13 cellular contexts compared by ENCODE assay signal in genomic region chr12:6774557-6775062, GRCh38. TPM values are rescaled to one million over a fixed set of nuclear protein-coding genes. Genes with fewer than 3 reads are reported as not detected.
DNase-seq lines count a peak whose midpoint lies in the region; ATAC-seq and TF ChIP-seq lines count a peak whose summit lies in the region.
"Had no signal": no experiment of that assay in that cellular context is flagged by ENCODE, and none has a peak within 500 bp of the region (broad histone marks: within the 10 kb centered on the region; RNA-seq: fewer than 3 reads in every experiment).

No MANE protein-coding gene starts in this region.

- intact Hi-C loops in activated T-helper 1 cell treated with anti-CD3 and anti-CD28 coated beads, Interleukin-12 subunit alpha, Interleukin-12 subunit beta, Interleukin-2, Interleukin-4 antibody, amounts not matched to agents 30 ng/mL and 10 ng/mL and 1 ng/mL, durations not matched to agents 14 hours and 24 hours and 36 hours (cut with micrococcal nuclease), result loop anchor here (5.0 kb wide), 4 partner anchors 53 to 183 kb away; partner anchors contain the start of genes CHD4, P3H3 and ZNF384
- intact Hi-C loops in left cardiac atrium (cut with DNase I), result loop anchor here (5.0 kb wide), 3 partner anchors 37 to 157 kb away; no protein-coding TSS in a partner anchor

- H3K27ac Mint-ChIP-seq in activated naive CD4-positive, alpha-beta T cell treated with anti-CD3 and anti-CD28 coated beads, Interleukin-2, amount 10 ng/mL, durations not matched to agents 7 days and 5 days, result peak overlapping the region; percentile 35
- H3K27ac Mint-ChIP-seq in activated T-helper 1 cell treated with anti-CD3 and anti-CD28 coated beads, Interleukin-12 subunit alpha, Interleukin-12 subunit beta, Interleukin-2, Interleukin-4 antibody, amounts not matched to agents 30 ng/mL and 10 ng/mL and 1 ng/mL, durations not matched to agents 14 hours and 24 hours and 36 hours, result peak overlapping the region; percentile 87
- H3K27ac Mint-ChIP-seq in mesothelial cell of epicardium (no peak overlapping the region), type B pancreatic cell (no peak overlapping the region)

- no peaks in the 10 kb centered on the region for H3K36me3 Mint-ChIP-seq in activated naive CD4-positive, alpha-beta T cell treated with anti-CD3 and anti-CD28 coated beads, Interleukin-2, amount 10 ng/mL, durations not matched to agents 7 days and 5 days
- H3K36me3 Mint-ChIP-seq in activated T-helper 1 cell treated with anti-CD3 and anti-CD28 coated beads, Interleukin-12 subunit alpha, Interleukin-12 subunit beta, Interleukin-2, Interleukin-4 antibody, amounts not matched to agents 30 ng/mL and 10 ng/mL and 1 ng/mL, durations not matched to agents 14 hours and 24 hours and 36 hours (ENCODE audit: low read depth), result peaks cover 53% of the 10 kb centered on the region
- H3K36me3 Mint-ChIP-seq in mesothelial cell of epicardium (peaks cover 31% of the 10 kb centered on the region), type B pancreatic cell (peaks cover 23% of the 10 kb centered on the region)

- peaks cover 93% of the 10 kb centered on the region for H3K27me3 Mint-ChIP-seq in activated naive CD4-positive, alpha-beta T cell treated with anti-CD3 and anti-CD28 coated beads, Interleukin-2, amount 10 ng/mL, durations not matched to agents 7 days and 5 days
- no peaks in the 10 kb centered on the region for H3K27me3 Mint-ChIP-seq in activated T-helper 1 cell treated with anti-CD3 and anti-CD28 coated beads, Interleukin-12 subunit alpha, Interleukin-12 subunit beta, Interleukin-2, Interleukin-4 antibody, amounts not matched to agents 30 ng/mL and 10 ng/mL and 1 ng/mL, durations not matched to agents 14 hours and 24 hours and 36 hours (ENCODE audit: insufficient read depth)
- H3K27me3 Mint-ChIP-seq in mesothelial cell of epicardium (ENCODE audit: low read depth) (peaks cover 63% of the 10 kb centered on the region), type B pancreatic cell (peaks cover 76% of the 10 kb centered on the region)

- CTCF ChIA-PET in activated naive CD4-positive, alpha-beta T cell treated with anti-CD3 and anti-CD28 coated beads, Interleukin-2, amount 10 ng/mL, durations not matched to agents 7 days and 5 days (lab: Charles Lee), result interaction anchor here (0.7 to 9.6 kb wide), 11 partner anchors 7 to 161 kb away, joined by 3 to 63 read pairs (median 4); partner anchors contain the start of genes CD4, MLF2, PTMS and USP5

- peaks cover 66% of the 10 kb centered on the region for H3K4me1 Mint-ChIP-seq in activated naive CD4-positive, alpha-beta T cell treated with anti-CD3 and anti-CD28 coated beads, Interleukin-2, amount 10 ng/mL, durations not matched to agents 7 days and 5 days
- peaks cover 85% of the 10 kb centered on the region for H3K4me1 Mint-ChIP-seq in activated T-helper 1 cell treated with anti-CD3 and anti-CD28 coated beads, Interleukin-12 subunit alpha, Interleukin-12 subunit beta, Interleukin-2, Interleukin-4 antibody, amounts not matched to agents 30 ng/mL and 10 ng/mL and 1 ng/mL, durations not matched to agents 14 hours and 24 hours and 36 hours (ENCODE audit: low read depth)
- H3K4me1 Mint-ChIP-seq in mesothelial cell of epicardium (peaks cover 15% of the 10 kb centered on the region), type B pancreatic cell (ENCODE audit: unreplicated experiment) (peaks cover 27% of the 10 kb centered on the region)

- peak overlapping the region; percentile 31 for H3K4me3 Mint-ChIP-seq in activated naive CD4-positive, alpha-beta T cell treated with anti-CD3 and anti-CD28 coated beads, Interleukin-2, amount 10 ng/mL, durations not matched to agents 7 days and 5 days
- peak overlapping the region; percentile 91 for H3K4me3 Mint-ChIP-seq in activated T-helper 1 cell treated with anti-CD3 and anti-CD28 coated beads, Interleukin-12 subunit alpha, Interleukin-12 subunit beta, Interleukin-2, Interleukin-4 antibody, amounts not matched to agents 30 ng/mL and 10 ng/mL and 1 ng/mL, durations not matched to agents 14 hours and 24 hours and 36 hours
- peak overlapping the region; percentile 20 for H3K4me3 Mint-ChIP-seq in mesothelial cell of epicardium
- peak overlapping the region; percentile 40 for H3K4me3 Mint-ChIP-seq in type B pancreatic cell

- DNase-seq in activated naive CD4-positive, alpha-beta T cell treated with anti-CD3 and anti-CD28 coated beads, Interleukin-2, amount 10 ng/mL, durations not matched to agents 7 days and 5 days, result no peak
- no peak for DNase-seq in activated naive CD4-positive, alpha-beta T cell (lab: John Stamatoyannopoulos, UW)
- DNase-seq in activated T-helper 1 cell treated with anti-CD3 and anti-CD28 coated beads, Interleukin-12 subunit alpha, Interleukin-12 subunit beta, Interleukin-2, Interleukin-4 antibody, amounts not matched to agents 30 ng/mL and 10 ng/mL and 1 ng/mL, durations not matched to agents 14 hours and 24 hours and 36 hours (ENCODE audit: low spot score), result no peak
- no peak for DNase-seq in mesothelial cell of epicardium (ENCODE audit: low spot score in 2 of 2, unreplicated experiment in 2 of 2)
- DNase-seq in type B pancreatic cell (ENCODE audit: extremely low spot score, unreplicated experiment), result no peak
- DNase-seq in NCI-H2107 (lab: John Stamatoyannopoulos, UW), result no peak
- no peak for DNase-seq in left cardiac atrium
- DNase-seq in iPS-NIHi11 (ENCODE audit: low spot score), result no peak
- DNase-seq: caudate nucleus, NCI-H1417 treated with DMSO at 0.1 percent for 48 hours, NCI-H510A had no signal

- ATAC-seq in left cardiac atrium, result no peak
- ATAC-seq: HCT116, heart left ventricle had no signal

- H3K9me3 Mint-ChIP-seq in activated naive CD4-positive, alpha-beta T cell treated with anti-CD3 and anti-CD28 coated beads, Interleukin-2, amount 10 ng/mL, durations not matched to agents 7 days and 5 days, result no peaks in the 10 kb centered on the region
- H3K9me3 Mint-ChIP-seq in activated T-helper 1 cell treated with anti-CD3 and anti-CD28 coated beads, Interleukin-12 subunit alpha, Interleukin-12 subunit beta, Interleukin-2, Interleukin-4 antibody, amounts not matched to agents 30 ng/mL and 10 ng/mL and 1 ng/mL, durations not matched to agents 14 hours and 24 hours and 36 hours, result no peaks in the 10 kb centered on the region
- no peaks in the 10 kb centered on the region for H3K9me3 Mint-ChIP-seq in mesothelial cell of epicardium
- no peaks in the 10 kb centered on the region for H3K9me3 Mint-ChIP-seq in type B pancreatic cell

- TF ChIP-seq CTCF in mesothelial cell of epicardium (IDR thresholded peaks at IDR 0.05; ENCODE audit: unreplicated experiment), result no peak
- no peak for TF ChIP-seq CTCF in type B pancreatic cell (conservative IDR thresholded peaks at IDR 0.05)

RNA-seq across cellular contexts. Expression of gene LAG3, which starts 2.3 kb away (rescaled TPM):
- 268 and 275 TPM in 2 replicates for total RNA-seq in activated T-helper 1 cell treated with anti-CD3 and anti-CD28 coated beads, Interleukin-12 subunit alpha, Interleukin-12 subunit beta, Interleukin-2, Interleukin-4 antibody, amounts not matched to agents 30 ng/mL and 10 ng/mL and 1 ng/mL, durations not matched to agents 14 hours and 24 hours and 36 hours
- total RNA-seq in mesothelial cell of epicardium (2.7 to 3.8 TPM (median 3.5 TPM) in 3 replicates), type B pancreatic cell (ENCODE audit: low replicate concordance) (0.52 and 2.6 TPM in 2 replicates), left cardiac atrium (under 1 TPM; 0.62 to 0.97 TPM)

RNA-seq across cellular contexts. Expression of gene PTMS, which starts 8.4 kb away (rescaled TPM):
- 247 and 262 TPM in 2 replicates for total RNA-seq in activated T-helper 1 cell treated with anti-CD3 and anti-CD28 coated beads, Interleukin-12 subunit alpha, Interleukin-12 subunit beta, Interleukin-2, Interleukin-4 antibody, amounts not matched to agents 30 ng/mL and 10 ng/mL and 1 ng/mL, durations not matched to agents 14 hours and 24 hours and 36 hours
- 320 to 338 TPM (median 323 TPM) in 3 replicates for total RNA-seq in mesothelial cell of epicardium
- 191 and 395 TPM in 2 replicates for total RNA-seq in type B pancreatic cell (ENCODE audit: low replicate concordance)
- 100 to 1,000 TPM; 164 to 189 TPM for total RNA-seq in left cardiac atrium

RNA-seq across cellular contexts. Expression of gene CD4, which starts 14.7 kb away (rescaled TPM):
- total RNA-seq in activated T-helper 1 cell treated with anti-CD3 and anti-CD28 coated beads, Interleukin-12 subunit alpha, Interleukin-12 subunit beta, Interleukin-2, Interleukin-4 antibody, amounts not matched to agents 30 ng/mL and 10 ng/mL and 1 ng/mL, durations not matched to agents 14 hours and 24 hours and 36 hours, result 311 TPM in 2 replicates
- total RNA-seq in mesothelial cell of epicardium (2.9 to 3.9 TPM (median 3.8 TPM) in 3 replicates), type B pancreatic cell (ENCODE audit: low replicate concordance) (0.64 and 0.65 TPM in 2 replicates), left cardiac atrium (10 to 100 TPM; 11.6 to 24.2 TPM)

RNA-seq across cellular contexts. Expression of gene MLF2, which starts 21.7 kb away (rescaled TPM):
- total RNA-seq in activated T-helper 1 cell treated with anti-CD3 and anti-CD28 coated beads, Interleukin-12 subunit alpha, Interleukin-12 subunit beta, Interleukin-2, Interleukin-4 antibody, amounts not matched to agents 30 ng/mL and 10 ng/mL and 1 ng/mL, durations not matched to agents 14 hours and 24 hours and 36 hours, result 159 and 161 TPM in 2 replicates
- total RNA-seq in mesothelial cell of epicardium, result 195 to 203 TPM (median 202 TPM) in 3 replicates
- total RNA-seq in type B pancreatic cell (ENCODE audit: low replicate concordance), result 187 and 371 TPM in 2 replicates
- 100 to 1,000 TPM; 118 to 149 TPM for total RNA-seq in left cardiac atrium

RNA-seq across cellular contexts. Expression of gene GPR162, which starts 47.0 kb away (rescaled TPM):
- total RNA-seq in activated T-helper 1 cell treated with anti-CD3 and anti-CD28 coated beads, Interleukin-12 subunit alpha, Interleukin-12 subunit beta, Interleukin-2, Interleukin-4 antibody, amounts not matched to agents 30 ng/mL and 10 ng/mL and 1 ng/mL, durations not matched to agents 14 hours and 24 hours and 36 hours, result 0.29 and 0.32 TPM in 2 replicates
- total RNA-seq in mesothelial cell of epicardium (10.8 to 11.5 TPM (median 11.0 TPM) in 3 replicates), type B pancreatic cell (ENCODE audit: low replicate concordance) (5.4 and 17.8 TPM in 2 replicates), left cardiac atrium (1 to 10 TPM; 5.3 to 8.4 TPM)

Comparison
In these comparisons a context has a peak if more than half of its experiments do, and no peak if none do; other contexts are left out.
1. H3K27ac Mint-ChIP-seq: peak in activated naive CD4-positive, alpha-beta T cell treated with anti-CD3 and anti-CD28 coated beads, Interleukin-2, amount 10 ng/mL, durations not matched to agents 7 days and 5 days (single experiment) and activated T-helper 1 cell treated with anti-CD3 and anti-CD28 coated beads, Interleukin-12 subunit alpha, Interleukin-12 subunit beta, Interleukin-2, Interleukin-4 antibody, amounts not matched to agents 30 ng/mL and 10 ng/mL and 1 ng/mL, durations not matched to agents 14 hours and 24 hours and 36 hours (single experiment); none in mesothelial cell of epicardium (single experiment) and type B pancreatic cell (single experiment).
2. H3K4me3 Mint-ChIP-seq: peak in every context shown above with its lines; median percentile 91 in activated T-helper 1 cell treated with anti-CD3 and anti-CD28 coated beads, Interleukin-12 subunit alpha, Interleukin-12 subunit beta, Interleukin-2, Interleukin-4 antibody, amounts not matched to agents 30 ng/mL and 10 ng/mL and 1 ng/mL, durations not matched to agents 14 hours and 24 hours and 36 hours; 40 in type B pancreatic cell; 31 in activated naive CD4-positive, alpha-beta T cell treated with anti-CD3 and anti-CD28 coated beads, Interleukin-2, amount 10 ng/mL, durations not matched to agents 7 days and 5 days; 20 in mesothelial cell of epicardium.
3. RNA of gene LAG3, which starts 2.3 kb away (total RNA-seq): 268 to 275 TPM in activated T-helper 1 cell treated with anti-CD3 and anti-CD28 coated beads, Interleukin-12 subunit alpha, Interleukin-12 subunit beta, Interleukin-2, Interleukin-4 antibody, amounts not matched to agents 30 ng/mL and 10 ng/mL and 1 ng/mL, durations not matched to agents 14 hours and 24 hours and 36 hours; 2.7 to 3.8 TPM in mesothelial cell of epicardium, 0.52 to 2.6 TPM in type B pancreatic cell and 0.62 to 0.97 TPM in left cardiac atrium; every median in the first group is over 10 times any median in the second.
4. RNA of gene CD4, which starts 14.7 kb away (total RNA-seq): 311 TPM in activated T-helper 1 cell treated with anti-CD3 and anti-CD28 coated beads, Interleukin-12 subunit alpha, Interleukin-12 subunit beta, Interleukin-2, Interleukin-4 antibody, amounts not matched to agents 30 ng/mL and 10 ng/mL and 1 ng/mL, durations not matched to agents 14 hours and 24 hours and 36 hours; 11.6 to 24.2 TPM in left cardiac atrium, 2.9 to 3.9 TPM in mesothelial cell of epicardium and 0.64 to 0.65 TPM in type B pancreatic cell; every median in the first group is over 10 times any median in the second.